In the genomic region with DNA sequence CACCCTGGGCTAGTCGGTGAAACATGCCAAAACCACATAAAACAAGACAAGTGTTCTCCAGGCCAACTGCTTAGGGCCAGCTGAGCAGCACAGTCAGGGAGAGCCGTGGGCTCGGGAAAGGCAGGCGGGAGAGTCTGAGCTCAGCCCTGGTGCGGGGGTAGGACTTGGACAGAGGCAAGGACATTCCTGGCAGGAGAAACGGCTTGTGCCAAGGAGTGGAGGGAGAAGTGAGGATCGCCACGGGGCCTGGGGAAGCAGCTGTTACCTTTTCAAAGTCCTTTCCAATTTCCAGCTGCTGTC, we compare ENCODE assay signal across 12 cellular contexts. TPM values are rescaled to one million over a fixed set of nuclear protein-coding genes. Genes with fewer than 3 reads are reported as not detected.
DNase-seq lines count a peak whose midpoint lies in the region; ATAC-seq and TF ChIP-seq lines count a peak whose summit lies in the region.
"Had no signal": no experiment of that assay in that cellular context is flagged by ENCODE, and none has a peak within 500 bp of the region (broad histone marks: within the 10 kb centered on the region; RNA-seq: fewer than 3 reads in every experiment).

No MANE protein-coding gene starts in this region.

- H3K9me3 ChIP-seq in IMR-90 (ENCODE audit: control insufficient read depth, insufficient read depth, low read length) (no peaks in the 10 kb centered on the region), left lung (no peaks in the 10 kb centered on the region), thyroid gland (no peaks in the 10 kb centered on the region)

- no peaks in the 10 kb centered on the region for H3K36me3 ChIP-seq in IMR-90 (ENCODE audit: control insufficient read depth, insufficient read depth, low read length)
- H3K36me3 ChIP-seq in left lung, result no peaks in the 10 kb centered on the region
- peaks cover 0 to 8% of the 10 kb centered on the region in 2 donors for H3K36me3 ChIP-seq in thyroid gland

- 0 out of 2 replicates have a peak overlapping the region, but pooled peaks have one; percentile 10 for H2AK5ac ChIP-seq in IMR-90 (ENCODE audit: low read depth, low read length)

- no peaks in the 10 kb centered on the region for H4K20me1 ChIP-seq in IMR-90 (ENCODE audit: insufficient read depth, low read length)

- dilution Hi-C loops in IMR-90 (cut with HindIII; ENCODE audit: low sequenced_read_pairs, unreplicated experiment), result no loop called here

- peak overlapping the region; percentile 30; the same call in 1 of the 2 replicates for H3K4ac ChIP-seq in IMR-90 (ENCODE audit: low read depth, low read length)

- peak overlapping the region; percentile 45 for H3K23ac ChIP-seq in IMR-90 (ENCODE audit: low read depth, low read length)

- H3K79me1 ChIP-seq in IMR-90 (ENCODE audit: low read depth in 1 of 2, low read length in 2 of 2), result peaks cover 0 to 10% of the 10 kb centered on the region in 2 experiments; a peak in 1 of 4 replicates

- H2BK15ac ChIP-seq in IMR-90 (ENCODE audit: low read depth, low read length), result no peak overlapping the region

- H3K4me3 ChIP-seq in IMR-90 (ENCODE audit: insufficient read depth, low read depth, low read length), result no peak overlapping the region
- H3K4me3 ChIP-seq in left lung, result no peak overlapping the region
- no peak overlapping the region for H3K4me3 ChIP-seq in thyroid gland (replicated peaks in 1 of 3)

- peak overlapping the region; percentile 56 for H2AK9ac ChIP-seq in IMR-90 (replicated peaks; ENCODE audit: low read depth, low read length, poor library complexity)

- no peak overlapping the region for H3K4me2 ChIP-seq in IMR-90 (ENCODE audit: low read depth, low read length)

- peak overlapping the region; percentile 30 for H3K27ac Mint-ChIP-seq in central memory CD8-positive, alpha-beta T cell (ENCODE audit: low read depth)
- H3K27ac Mint-ChIP-seq in immature natural killer cell, result peak overlapping the region in 1 of 6 donors; percentile 46

- no peak overlapping the region for H3K27ac ChIP-seq in IMR-90 (ENCODE audit: insufficient read depth, low read length)
- H3K27ac ChIP-seq in left lung, result peak overlapping the region in 1 of 2 donors; percentile 36
- peak overlapping the region in 1 of 3 donors; percentile 4 for H3K27ac ChIP-seq in thyroid gland

- POLR2A ChIA-PET in IMR-90 (lab: Charles Lee; ENCODE audit: unreplicated experiment), result no interaction called here

- peak overlapping the region; percentile 29; the same call in 1 of the 2 replicates for H2BK20ac ChIP-seq in IMR-90 (ENCODE audit: low read depth, low read length)

- no peak overlapping the region for H3K4me3 Mint-ChIP-seq in central memory CD8-positive, alpha-beta T cell
- no peak overlapping the region for H3K4me3 Mint-ChIP-seq in immature natural killer cell

- H3K18ac ChIP-seq in IMR-90 (ENCODE audit: low read depth, low read length), result no peak overlapping the region

- H4K8ac ChIP-seq in IMR-90 (ENCODE audit: low read depth in 2 of 2, low read length in 2 of 2), result no peak overlapping the region

- H3K56ac ChIP-seq in IMR-90 (ENCODE audit: extremely low read depth, insufficient read depth, low read length), result no peak overlapping the region

- DNase-seq in IMR-90, result peak; percentile 77
- DNase-seq in central memory CD8-positive, alpha-beta T cell (ENCODE audit: low spot score in 2 of 2), result no peak
- peak; percentile 64 to 71 for DNase-seq in left lung
- DNase-seq in thyroid gland, result peak; percentile 43 to 55
- no peak for DNase-seq in NCI-H1092 (lab: John Stamatoyannopoulos, UW)
- no peak for DNase-seq in SKM-1 treated with dmso at 0.1 percent for 144 hours (lab: John Stamatoyannopoulos, UW; ENCODE audit: unreplicated experiment)
- no peak for DNase-seq in immature natural killer cell
- DNase-seq: amniotic stem cell; mesendoderm; NCI-H1092 treated with DMSO at 0.1 percent for 48 hours; stimulated activated CD8-positive, alpha-beta memory T cell treated with anti-CD3 and anti-CD28 coated beads, Interleukin-4, amount 100 ng/mL, for 48 hours had no signal

- ATAC-seq in IMR-90 (ENCODE audit: low read depth), result peak; percentile 75
- ATAC-seq in central memory CD8-positive, alpha-beta T cell (replicated peaks; ENCODE audit: extremely low read depth, poor library complexity, severe bottlenecking), result no peak
- peak; percentile 67 for ATAC-seq in left lung
- ATAC-seq in HG03469 (IDR thresholded peaks at IDR 0.05; ENCODE audit: unreplicated experiment), result no peak

- H4K5ac ChIP-seq in IMR-90 (ENCODE audit: low read depth, low read length), result no peak overlapping the region

- H3K9me1 ChIP-seq in IMR-90 (ENCODE audit: insufficient read depth, low read length), result peaks cover 3% of the 10 kb centered on the region; the same call in 1 of the 2 replicates

- H3K4me1 ChIP-seq in IMR-90 (ENCODE audit: control insufficient read depth, insufficient read depth, low read length) (peaks cover 28% of the 10 kb centered on the region), left lung (peaks cover 20 to 32% of the 10 kb centered on the region in 2 donors), thyroid gland (peaks cover 13 to 29% of the 10 kb centered on the region in 2 donors)

- H3K9ac ChIP-seq in IMR-90 (ENCODE audit: low read depth, low read length), result no peak overlapping the region

- peak overlapping the region; percentile 50; the same call in 1 of the 2 replicates for H2BK120ac ChIP-seq in IMR-90 (ENCODE audit: low read depth, low read length)

- H2BK5ac ChIP-seq in IMR-90 (ENCODE audit: low read depth, low read length, poor library complexity, severe bottlenecking), result no peak overlapping the region

- CTCF ChIA-PET in IMR-90 (lab: Yijun Ruan, JAX), result no interaction called here

- TF ChIP-seq CTCF in IMR-90 (conservative IDR thresholded peaks at IDR 0.05; ENCODE audit: low read depth, low read length), result no peak
- TF ChIP-seq CTCF in left lung (IDR thresholded peaks at IDR 0.05), result no peak
- no peak for TF ChIP-seq CTCF in thyroid gland (IDR thresholded peaks at IDR 0.05)

- BruUV-seq in IMR-90 (replicated peaks; lab: Mats Ljungman, UMichigan), result no TSS peak

- WGBS in IMR-90 (ENCODE audit: extremely low coverage in 2 of 2, insufficient read length in 1 of 2), 2 experiments, result no CpG with 5 or more reads among the region's 8 CpGs
- WGBS in thyroid gland, 2 donors, result 15 to 25% methylated on average over 7 to 8 of the region's 8 CpGs

- peak overlapping the region; percentile 58; the same call in 1 of the 2 replicates for H3K14ac ChIP-seq in IMR-90 (replicated peaks; ENCODE audit: low read depth, low read length)

- no peak overlapping the region for H4K91ac ChIP-seq in IMR-90 (ENCODE audit: insufficient read depth, low read depth, low read length)

- peaks cover 2% of the 10 kb centered on the region for H3K36me3 Mint-ChIP-seq in central memory CD8-positive, alpha-beta T cell (ENCODE audit: insufficient read depth)
- no peaks in the 10 kb centered on the region for H3K36me3 Mint-ChIP-seq in immature natural killer cell

- TF ChIP-seq RAD21 in IMR-90 (IDR thresholded peaks at IDR 0.05; ENCODE audit: low read length), result no peak

- peaks cover 9% of the 10 kb centered on the region for H3K4me1 Mint-ChIP-seq in central memory CD8-positive, alpha-beta T cell
- H3K4me1 Mint-ChIP-seq in immature natural killer cell, result peaks cover 4 to 6% of the 10 kb centered on the region in 2 donors

- H3K9me3 Mint-ChIP-seq in central memory CD8-positive, alpha-beta T cell, result no peaks in the 10 kb centered on the region
- H3K9me3 Mint-ChIP-seq in immature natural killer cell, result no peaks in the 10 kb centered on the region

- TF ChIP-seq POLR2A in IMR-90 (IDR thresholded peaks at IDR 0.05; ENCODE audit: low read depth, low read length) (no peak), thyroid gland (IDR thresholded peaks at IDR 0.05) (no peak)

- in situ Hi-C loops in IMR-90 (cut with MboI; ENCODE audit: low sequenced_read_pairs), result no loop called here

- H3K27me3 ChIP-seq in IMR-90 (ENCODE audit: control insufficient read depth, insufficient read depth, low read length), result no peaks in the 10 kb centered on the region
- peaks cover 0 to 40% of the 10 kb centered on the region in 2 donors for H3K27me3 ChIP-seq in left lung
- H3K27me3 ChIP-seq in thyroid gland, result no peaks in the 10 kb centered on the region

- intact Hi-C loops in IMR-90 (cut with micrococcal nuclease) (loop anchor here (2.0 kb wide), 1 partner anchor 47 kb away; no protein-coding TSS in a partner anchor), left lung (cut with DNase I) (no loop called here), thyroid gland (cut with DNase I) (no loop called here)

- peaks cover 48% of the 10 kb centered on the region for H3K27me3 Mint-ChIP-seq in central memory CD8-positive, alpha-beta T cell
- H3K27me3 Mint-ChIP-seq in immature natural killer cell (ENCODE audit: low read depth in 3 of 3), result peaks cover 7 to 10% (median 8%) of the 10 kb centered on the region in 3 donors

- peak overlapping the region; percentile 3 for H2AFZ ChIP-seq in IMR-90 (replicated peaks; ENCODE audit: low read length, poor library complexity)

TF ChIP-seq in IMR-90, 13 proteins besides CTCF, POLR2A, EP300 and RAD21:
- no peak for TF ChIP-seq RFX5 (IDR thresholded peaks at IDR 0.05; ENCODE audit: low read depth, low read length)
- no peak for TF ChIP-seq MAFK (IDR thresholded peaks at IDR 0.05; ENCODE audit: low read depth, low read length)
- peak; percentile 64 for TF ChIP-seq RCOR1 (IDR thresholded peaks at IDR 0.05; ENCODE audit: insufficient replicate concordance, low read length)
- TF ChIP-seq NFE2L2 (IDR thresholded peaks at IDR 0.05; ENCODE audit: low read depth, low read length), result no peak
- TF ChIP-seq BHLHE40 (IDR thresholded peaks at IDR 0.05; ENCODE audit: low read depth, low read length), result no peak
- no peak for TF ChIP-seq SMC3 (IDR thresholded peaks at IDR 0.05; ENCODE audit: low read depth, low read length)

RNA-seq across cellular contexts. Expression of gene ELN, which starts 4.2 kb away (rescaled TPM):
- total RNA-seq in IMR-90 (2012; rRNA removed) (1.9 and 2.2 TPM in 2 replicates), left lung (100 to 1,000 TPM; 202 to 673 TPM), thyroid gland (10 to 100 TPM; 29.0 to 65.7 (median 50.8) TPM)
- polyA plus RNA-seq in IMR-90 (2012; rRNA removed) (14.3 and 15.3 TPM in 2 replicates), immature natural killer cell (not detected)
- 9.6 and 12.3 TPM in 2 replicates for polyA plus RNA-seq in IMR-90 (2012; cell fraction: cytosol; rRNA removed)
- polyA plus RNA-seq in IMR-90 (2012; cell fraction: nucleus; rRNA removed; ENCODE audit: low replicate concordance), result 5.9 and 15.2 TPM in 2 replicates

RNA-seq across cellular contexts. Expression of gene LIMK1, which starts 51.5 kb away (rescaled TPM):
- total RNA-seq in IMR-90 (2012; rRNA removed) (22.2 and 25.8 TPM in 2 replicates), left lung (10 to 100 TPM; 40.8 to 47.2 TPM), thyroid gland (10 to 100 TPM; 16.7 to 32.8 (median 21.5) TPM)
- polyA plus RNA-seq in IMR-90 (2012; rRNA removed) (48.0 and 57.4 TPM in 2 replicates), immature natural killer cell (10 to 100 TPM in 2 of 3 donors, 1 to 10 TPM in 1; 8.2 to 38.1 (median 18.8) TPM)
- polyA plus RNA-seq in IMR-90 (2012; cell fraction: cytosol; rRNA removed), result 52.2 and 59.2 TPM in 2 replicates
- polyA plus RNA-seq in IMR-90 (2012; cell fraction: nucleus; rRNA removed; ENCODE audit: low replicate concordance), result 33.9 and 73.0 TPM in 2 replicates

Comparison
In these comparisons a context has a peak if more than half of its experiments do, and no peak if none do; other contexts are left out.
1. ATAC-seq: peak in IMR-90 (single experiment) and left lung (single experiment); none in central memory CD8-positive, alpha-beta T cell (single experiment) and HG03469 (single experiment).
2. DNase-seq: peak in IMR-90 (single experiment), left lung (2 of 2) and thyroid gland (2 of 2); none in central memory CD8-positive, alpha-beta T cell (0 of 2), NCI-H1092 (single experiment), SKM-1 treated with dmso at 0.1 percent for 144 hours (single experiment) and immature natural killer cell (0 of 3).